Comparison of ENCODE assay signal across 7 cellular contexts in the genomic region with DNA sequence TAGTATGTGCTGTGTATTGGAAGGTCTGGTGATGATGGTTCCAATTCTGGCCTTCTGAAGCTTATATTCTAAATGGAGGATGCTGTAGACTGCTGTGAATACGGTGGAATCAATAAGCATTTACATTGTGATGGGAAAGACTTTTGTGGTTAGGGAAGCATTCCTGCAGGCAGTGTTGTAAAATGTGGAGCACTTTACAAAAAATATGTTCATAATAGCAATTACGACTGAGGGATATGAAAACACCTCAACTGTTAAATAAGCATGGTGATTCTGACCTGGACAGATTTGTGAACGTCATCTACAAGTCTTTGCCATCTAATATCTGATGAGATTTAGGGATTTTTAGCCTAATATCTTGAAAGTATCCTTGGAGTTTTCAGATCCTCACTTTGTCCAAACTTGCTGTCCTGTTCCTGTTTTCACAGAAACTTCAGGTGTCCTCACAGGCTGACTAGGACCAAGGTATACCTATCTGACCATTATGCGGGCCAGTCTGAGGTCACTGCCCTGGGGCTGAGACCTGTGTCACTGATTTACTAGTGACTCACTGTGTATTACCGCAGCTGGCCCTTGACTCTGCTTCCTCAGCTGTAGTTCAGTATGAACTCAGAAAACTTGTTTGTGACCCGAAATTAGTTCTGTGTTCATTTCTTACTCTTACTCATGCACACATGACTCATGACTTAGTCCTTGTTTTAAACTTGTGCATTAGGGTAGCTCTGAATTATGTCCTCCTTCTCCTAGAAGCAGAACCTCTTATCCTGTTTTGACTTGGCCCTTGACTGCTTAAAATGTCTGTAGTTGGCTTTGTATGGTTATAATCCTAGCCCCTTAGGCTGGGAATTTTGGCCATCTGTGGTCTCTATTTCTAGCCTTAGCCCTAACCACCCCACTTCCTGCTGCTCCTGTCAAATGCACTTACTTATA.
A peak's percentile ranks its signal among the peaks of the same experiment; 100 is the strongest.
DNase-seq lines count a peak whose midpoint lies in the region; ATAC-seq and TF ChIP-seq lines count a peak whose summit lies in the region.

No MANE protein-coding gene starts in this region.

- CTCF ChIA-PET in CD8-positive, alpha-beta T cell (lab: Charles Lee), result interaction anchor here (0.7 kb wide), 1 partner anchor 15 kb away, joined by 3 read pairs; no protein-coding TSS in a partner anchor

- H3K9me3 ChIP-seq in adrenal gland (replicated peaks in 1 of 3) (no peaks in the 10 kb centered on the region), liver (ENCODE audit: control insufficient read depth in 4 of 4, low read length in 3 of 4) (peaks cover 0 to 4% (median under 1%) of the 10 kb centered on the region in 4 donors)
- H3K9me3 ChIP-seq in CD8-positive, alpha-beta T cell (ENCODE audit: low read length), result no peaks in the 10 kb centered on the region

- no peak overlapping the region for H3K4me3 ChIP-seq in adrenal gland
- H3K4me3 ChIP-seq in liver (ENCODE audit: low read depth in 1 of 3, low read length in 3 of 3), result no peak overlapping the region
- H3K4me3 ChIP-seq in CD8-positive, alpha-beta T cell (ENCODE audit: low read depth, low read length), result no peak overlapping the region

- H3K4me3 Mint-ChIP-seq in CD8-positive, alpha-beta T cell, result no peak overlapping the region

- no peaks in the 10 kb centered on the region for H3K36me3 ChIP-seq in adrenal gland (replicated peaks in 1 of 2)
- peaks cover 0 to 2% (median 0%) of the 10 kb centered on the region in 4 donors for H3K36me3 ChIP-seq in liver (ENCODE audit: control insufficient read depth in 4 of 4, insufficient read depth in 3 of 4, low read depth in 1 of 4, low read length in 3 of 4)
- no peaks in the 10 kb centered on the region for H3K36me3 ChIP-seq in CD8-positive, alpha-beta T cell (ENCODE audit: insufficient read depth, low read length)

- no peaks in the 10 kb centered on the region for H3K27me3 Mint-ChIP-seq in CD8-positive, alpha-beta T cell (ENCODE audit: low read depth)

- DNase-seq in HS-5 (ENCODE audit: low read depth) (peak; percentile 90), adrenal gland (peak; percentile 45 to 83 (median 78)), DMS79 (lab: John Stamatoyannopoulos, UW) (no peak)
- no peak for DNase-seq in CD8-positive, alpha-beta T cell

- H3K27me3 ChIP-seq in adrenal gland (no peaks in the 10 kb centered on the region), liver (ENCODE audit: control insufficient read depth in 4 of 4, insufficient read depth in 4 of 4, low read length in 3 of 4) (no peaks in the 10 kb centered on the region)
- H3K27me3 ChIP-seq in CD8-positive, alpha-beta T cell (ENCODE audit: insufficient read depth, low read length), result no peaks in the 10 kb centered on the region

- peak overlapping the region; percentile 17 to 58 for H3K9ac ChIP-seq in liver (ENCODE audit: low read depth in 1 of 2, low read length in 2 of 2)

- TF ChIP-seq CTCF in adrenal gland (IDR thresholded peaks at IDR 0.05) (no peak), liver (IDR thresholded peaks at IDR 0.05; ENCODE audit: low read depth, low read length, missing input control) (no peak)
- no peak for TF ChIP-seq CTCF in CD8-positive, alpha-beta T cell (IDR thresholded peaks at IDR 0.05)

- peak overlapping the region in 3 of 5 donors; percentile 45 to 74 (median 59) for H3K27ac ChIP-seq in adrenal gland
- peak overlapping the region; percentile 89 to 97 for H3K27ac ChIP-seq in liver (ENCODE audit: low read depth in 1 of 2, low read length in 2 of 2)
- H3K27ac ChIP-seq in CD8-positive, alpha-beta T cell (ENCODE audit: low read depth, low read length), result no peak overlapping the region

- H3K9me3 Mint-ChIP-seq in CD8-positive, alpha-beta T cell, result peaks cover 19% of the 10 kb centered on the region

- peak; percentile 98 for ATAC-seq in GM18499 (IDR thresholded peaks at IDR 0.05; ENCODE audit: insufficient read depth, unreplicated experiment)
- ATAC-seq in GM21529 (IDR thresholded peaks at IDR 0.05; ENCODE audit: unreplicated experiment), result peak; percentile 97
- no peak for ATAC-seq in CD8-positive, alpha-beta T cell

- POLR2A ChIA-PET in CD8-positive, alpha-beta T cell (lab: Charles Lee), result no interaction called here

- intact Hi-C loops in adrenal gland (cut with DNase I), result no loop called here
- intact Hi-C loops in CD8-positive, alpha-beta T cell (cut with DNase I, micrococcal nuclease), result no loop called here

- 51 to 68% (median 56%) methylated on average over 6 of the region's 6 CpGs for WGBS in adrenal gland, 4 donors
- WGBS in liver, result 41% methylated on average over 6 of the region's 6 CpGs

- no peak for TF ChIP-seq POLR2A in adrenal gland (IDR thresholded peaks at IDR 0.05)

- H3K27ac Mint-ChIP-seq in CD8-positive, alpha-beta T cell, result no peak overlapping the region

- H3K4me1 Mint-ChIP-seq in CD8-positive, alpha-beta T cell (ENCODE audit: low read depth), result no peaks in the 10 kb centered on the region

- H3K36me3 Mint-ChIP-seq in CD8-positive, alpha-beta T cell, result peaks cover 55% of the 10 kb centered on the region

- H3K4me1 ChIP-seq in adrenal gland (replicated peaks in 1 of 2) (peaks cover 0 to 12% of the 10 kb centered on the region in 2 donors), liver (ENCODE audit: control insufficient read depth in 4 of 4, insufficient read depth in 4 of 4, low read length in 3 of 4) (peaks cover 11 to 44% (median 26%) of the 10 kb centered on the region in 4 donors)
- no peaks in the 10 kb centered on the region for H3K4me1 ChIP-seq in CD8-positive, alpha-beta T cell (ENCODE audit: insufficient read depth, low read length)

- peak; percentile 60 to 72 for TF ChIP-seq RAD21 in liver (IDR thresholded peaks at IDR 0.05)

TF ChIP-seq in liver, 16 proteins besides CTCF, POLR2A, EP300 and RAD21:
- TF ChIP-seq EGR1 (IDR thresholded peaks at IDR 0.05; ENCODE audit: low read depth in 2 of 2) (no peak), GABPA (IDR thresholded peaks at IDR 0.05 in 1 of 2, conservative IDR thresholded peaks at IDR 0.05 in 1 of 2) (no peak), HNF4A (conservative IDR thresholded peaks at IDR 0.05) (peak; percentile 79 to 81), SP1 (IDR thresholded peaks at IDR 0.05) (peak; percentile 92), NR2F2 (IDR thresholded peaks at IDR 0.05) (peak; percentile 58), TAF1 (conservative IDR thresholded peaks at IDR 0.05) (no peak), HNF4G (IDR thresholded peaks at IDR 0.05) (peak; percentile 37), FOXA2 (IDR thresholded peaks at IDR 0.05) (peak; percentile 65), JUND (IDR thresholded peaks at IDR 0.05) (peak; percentile 99), FOXA1 (IDR thresholded peaks at IDR 0.05) (peak; percentile 61), RXRA (IDR thresholded peaks at IDR 0.05) (peak; percentile 99), YY1 (IDR thresholded peaks at IDR 0.05) (peak; percentile 72)
- TF ChIP-seq, protein P1, sequence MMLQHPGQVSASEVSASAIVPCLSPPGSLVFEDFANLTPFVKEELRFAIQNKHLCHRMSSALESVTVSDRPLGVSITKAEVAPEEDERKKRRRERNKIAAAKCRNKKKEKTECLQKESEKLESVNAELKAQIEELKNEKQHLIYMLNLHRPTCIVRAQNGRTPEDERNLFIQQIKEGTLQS (IDR thresholded peaks at IDR 0.05), result peak; percentile 92
- TF ChIP-seq, protein P2, sequence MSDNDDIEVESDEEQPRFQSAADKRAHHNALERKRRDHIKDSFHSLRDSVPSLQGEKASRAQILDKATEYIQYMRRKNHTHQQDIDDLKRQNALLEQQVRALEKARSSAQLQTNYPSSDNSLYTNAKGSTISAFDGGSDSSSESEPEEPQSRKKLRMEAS (IDR thresholded peaks at IDR 0.05), result peak; percentile 42
- TF ChIP-seq, protein P3, sequence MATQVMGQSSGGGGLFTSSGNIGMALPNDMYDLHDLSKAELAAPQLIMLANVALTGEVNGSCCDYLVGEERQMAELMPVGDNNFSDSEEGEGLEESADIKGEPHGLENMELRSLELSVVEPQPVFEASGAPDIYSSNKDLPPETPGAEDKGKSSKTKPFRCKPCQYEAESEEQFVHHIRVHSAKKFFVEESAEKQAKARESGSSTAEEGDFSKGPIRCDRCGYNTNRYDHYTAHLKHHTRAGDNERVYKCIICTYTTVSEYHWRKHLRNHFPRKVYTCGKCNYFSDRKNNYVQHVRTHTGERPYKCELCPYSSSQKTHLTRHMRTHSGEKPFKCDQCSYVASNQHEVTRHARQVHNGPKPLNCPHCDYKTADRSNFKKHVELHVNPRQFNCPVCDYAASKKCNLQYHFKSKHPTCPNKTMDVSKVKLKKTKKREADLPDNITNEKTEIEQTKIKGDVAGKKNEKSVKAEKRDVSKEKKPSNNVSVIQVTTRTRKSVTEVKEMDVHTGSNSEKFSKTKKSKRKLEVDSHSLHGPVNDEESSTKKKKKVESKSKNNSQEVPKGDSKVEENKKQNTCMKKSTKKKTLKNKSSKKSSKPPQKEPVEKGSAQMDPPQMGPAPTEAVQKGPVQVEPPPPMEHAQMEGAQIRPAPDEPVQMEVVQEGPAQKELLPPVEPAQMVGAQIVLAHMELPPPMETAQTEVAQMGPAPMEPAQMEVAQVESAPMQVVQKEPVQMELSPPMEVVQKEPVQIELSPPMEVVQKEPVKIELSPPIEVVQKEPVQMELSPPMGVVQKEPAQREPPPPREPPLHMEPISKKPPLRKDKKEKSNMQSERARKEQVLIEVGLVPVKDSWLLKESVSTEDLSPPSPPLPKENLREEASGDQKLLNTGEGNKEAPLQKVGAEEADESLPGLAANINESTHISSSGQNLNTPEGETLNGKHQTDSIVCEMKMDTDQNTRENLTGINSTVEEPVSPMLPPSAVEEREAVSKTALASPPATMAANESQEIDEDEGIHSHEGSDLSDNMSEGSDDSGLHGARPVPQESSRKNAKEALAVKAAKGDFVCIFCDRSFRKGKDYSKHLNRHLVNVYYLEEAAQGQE (IDR thresholded peaks at IDR 0.05), result peak; percentile 80
- TF ChIP-seq, protein P4, sequence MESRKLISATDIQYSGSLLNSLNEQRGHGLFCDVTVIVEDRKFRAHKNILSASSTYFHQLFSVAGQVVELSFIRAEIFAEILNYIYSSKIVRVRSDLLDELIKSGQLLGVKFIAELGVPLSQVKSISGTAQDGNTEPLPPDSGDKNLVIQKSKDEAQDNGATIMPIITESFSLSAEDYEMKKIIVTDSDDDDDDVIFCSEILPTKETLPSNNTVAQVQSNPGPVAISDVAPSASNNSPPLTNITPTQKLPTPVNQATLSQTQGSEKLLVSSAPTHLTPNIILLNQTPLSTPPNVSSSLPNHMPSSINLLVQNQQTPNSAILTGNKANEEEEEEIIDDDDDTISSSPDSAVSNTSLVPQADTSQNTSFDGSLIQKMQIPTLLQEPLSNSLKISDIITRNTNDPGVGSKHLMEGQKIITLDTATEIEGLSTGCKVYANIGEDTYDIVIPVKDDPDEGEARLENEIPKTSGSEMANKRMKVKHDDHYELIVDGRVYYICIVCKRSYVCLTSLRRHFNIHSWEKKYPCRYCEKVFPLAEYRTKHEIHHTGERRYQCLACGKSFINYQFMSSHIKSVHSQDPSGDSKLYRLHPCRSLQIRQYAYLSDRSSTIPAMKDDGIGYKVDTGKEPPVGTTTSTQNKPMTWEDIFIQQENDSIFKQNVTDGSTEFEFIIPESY (IDR thresholded peaks at IDR 0.05), result peak; percentile 30

Comparison
In these comparisons a context has a peak if more than half of its experiments do, and no peak if none do; other contexts are left out.
1. DNase-seq: peak in HS-5 (single experiment) and adrenal gland (7 of 7); none in DMS79 (single experiment) and CD8-positive, alpha-beta T cell (0 of 7).